8 cellular contexts compared by ENCODE assay signal in the genomic region with DNA sequence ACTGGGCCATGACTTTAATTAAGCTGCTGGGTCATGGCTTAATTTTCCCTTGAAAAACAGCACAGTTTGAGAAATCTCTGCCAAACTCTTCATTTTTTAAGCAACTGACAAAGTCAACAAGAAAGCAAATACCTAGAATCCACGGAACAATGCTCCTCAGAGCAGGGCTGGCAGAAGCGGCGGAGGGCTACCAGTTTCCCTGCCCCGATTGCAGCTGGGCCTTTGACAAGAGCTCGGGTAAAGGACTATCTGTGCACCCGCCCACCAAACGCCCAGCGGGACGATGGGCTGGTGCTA. TPM values are rescaled to one million over a fixed set of nuclear protein-coding genes. Genes with fewer than 3 reads are reported as not detected.
DNase-seq lines count a peak whose midpoint lies in the region; ATAC-seq and TF ChIP-seq lines count a peak whose summit lies in the region.

No MANE protein-coding gene starts in this region.

- peaks cover 27 to 28% of the 10 kb centered on the region in 2 donors for H3K27me3 Mint-ChIP-seq in CD4-positive, alpha-beta memory T cell

- no peaks in the 10 kb centered on the region for H3K27me3 ChIP-seq in CD4-positive, alpha-beta memory T cell (ENCODE audit: insufficient read depth, low read length)
- no peaks in the 10 kb centered on the region for H3K27me3 ChIP-seq in Karpas-422 (ENCODE audit: low read length)

- peak overlapping the region; percentile 82 for H3K9ac ChIP-seq in Karpas-422 (ENCODE audit: low read length)

- no peaks in the 10 kb centered on the region for H3K36me3 Mint-ChIP-seq in CD4-positive, alpha-beta memory T cell

- no peak overlapping the region for H3K27ac ChIP-seq in CD4-positive, alpha-beta memory T cell (ENCODE audit: low read depth, low read length)
- H3K27ac ChIP-seq in Karpas-422 (ENCODE audit: low read length), result 0 out of 2 replicates have a peak overlapping the region, but pooled peaks have one; percentile 62

- DNase-seq in CD4-positive, alpha-beta memory T cell, result no peak
- DNase-seq in Karpas-422, result no peak
- peak; percentile 68 for DNase-seq in choroid plexus epithelial cell (ENCODE audit: low read depth)
- DNase-seq in midbrain (lab: John Stamatoyannopoulos, UW), result peak; percentile 70
- no peak for DNase-seq in HuH-7.5 (ENCODE audit: low spot score)
- DNase-seq in HCEC 1CT, result no peak
- DNase-seq in activated effector memory CD4-positive, alpha-beta T cell treated with anti-CD3 and anti-CD28 coated beads, Interleukin-2, amount 50 U/mL, for 16 hours, result no peak

- H3K9me2 ChIP-seq in Karpas-422 (replicated peaks; ENCODE audit: insufficient read depth, low read length), result no peaks in the 10 kb centered on the region

- peak overlapping the region; percentile 55 to 77 (median 65) for H3K4me3 Mint-ChIP-seq in CD4-positive, alpha-beta memory T cell

- peaks cover 7 to 14% (median 11%) of the 10 kb centered on the region in 4 donors for H3K4me1 Mint-ChIP-seq in CD4-positive, alpha-beta memory T cell

- H3K4me1 ChIP-seq in CD4-positive, alpha-beta memory T cell (ENCODE audit: insufficient read depth, low read length), result peaks cover 15% of the 10 kb centered on the region
- peaks cover 37% of the 10 kb centered on the region for H3K4me1 ChIP-seq in Karpas-422 (ENCODE audit: low read length)

- H3K27ac Mint-ChIP-seq in CD4-positive, alpha-beta memory T cell, result no peak overlapping the region

- H3K79me2 ChIP-seq in Karpas-422 (ENCODE audit: low read length), result peaks cover 29% of the 10 kb centered on the region

- peak overlapping the region; percentile 92 for H3K4me2 ChIP-seq in Karpas-422 (ENCODE audit: low read depth, low read length, poor library complexity, severe bottlenecking)

- H3K36me3 ChIP-seq in CD4-positive, alpha-beta memory T cell (ENCODE audit: insufficient read depth, low read length), result no peaks in the 10 kb centered on the region
- no peaks in the 10 kb centered on the region for H3K36me3 ChIP-seq in Karpas-422 (ENCODE audit: insufficient read depth, low read length)

- no peaks in the 10 kb centered on the region for H3K9me3 ChIP-seq in CD4-positive, alpha-beta memory T cell (ENCODE audit: control insufficient read depth in 1 of 2, low read length in 2 of 2)
- H3K9me3 ChIP-seq in Karpas-422 (ENCODE audit: low read length), result no peaks in the 10 kb centered on the region

- ATAC-seq in HG02610 (IDR thresholded peaks at IDR 0.05; ENCODE audit: unreplicated experiment), result no peak

- H4K20me1 ChIP-seq in Karpas-422 (ENCODE audit: insufficient read depth, low read depth, low read length), result peaks cover 26% of the 10 kb centered on the region; the same call in 1 of the 2 replicates

- peak overlapping the region; percentile 97 for H2AFZ ChIP-seq in Karpas-422 (ENCODE audit: low read length)

- CTCF ChIA-PET in CD4-positive, alpha-beta memory T cell (lab: Charles Lee; ENCODE audit: partially characterized antibody), result no interaction called here

- no peak for TF ChIP-seq CTCF in choroid plexus epithelial cell (conservative IDR thresholded peaks at IDR 0.05; ENCODE audit: low read depth, low read length)

- H3K9me3 Mint-ChIP-seq in CD4-positive, alpha-beta memory T cell, result no peaks in the 10 kb centered on the region

- intact Hi-C loops in CD4-positive, alpha-beta memory T cell (cut with micrococcal nuclease), result loop anchor here (10.0 kb wide), 1 partner anchor 60 kb away; no protein-coding TSS in a partner anchor

- H3K4me3 ChIP-seq in CD4-positive, alpha-beta memory T cell (ENCODE audit: low read length in 2 of 2), result peak overlapping the region in 1 of 2 donors; percentile 27
- H3K4me3 ChIP-seq in Karpas-422 (ENCODE audit: low read length) (peak overlapping the region; percentile 93), choroid plexus epithelial cell (ENCODE audit: low read depth, low read length) (peak overlapping the region; percentile 93)

- POLR2A ChIA-PET in CD4-positive, alpha-beta memory T cell (lab: Charles Lee; ENCODE audit: partially characterized antibody), result no interaction called here

RNA-seq across cellular contexts. Expression of gene GOLIM4, which starts 1.2 kb away (rescaled TPM):
- total RNA-seq in CD4-positive, alpha-beta memory T cell, result under 1 TPM; 0.25 to 0.52 TPM
- under 1 TPM; 0.44 to 0.50 TPM for polyA plus RNA-seq in CD4-positive, alpha-beta memory T cell
- total RNA-seq in Karpas-422 (2014; rRNA removed; shearing (Covaris generic); ENCODE audit: low replicate concordance), result 2.6 and 7.9 TPM in 2 replicates

Comparison
In these comparisons a context has a peak if more than half of its experiments do, and no peak if none do; other contexts are left out.
1. DNase-seq: peak in choroid plexus epithelial cell (single experiment) and midbrain (single experiment); none in CD4-positive, alpha-beta memory T cell (0 of 5), Karpas-422 (single experiment), HuH-7.5 (single experiment), HCEC 1CT (single experiment) and activated effector memory CD4-positive, alpha-beta T cell treated with anti-CD3 and anti-CD28 coated beads, Interleukin-2, amount 50 U/mL, for 16 hours (single experiment).